Comparison of ENCODE assay signal across 19 cellular contexts in the genomic region with DNA sequence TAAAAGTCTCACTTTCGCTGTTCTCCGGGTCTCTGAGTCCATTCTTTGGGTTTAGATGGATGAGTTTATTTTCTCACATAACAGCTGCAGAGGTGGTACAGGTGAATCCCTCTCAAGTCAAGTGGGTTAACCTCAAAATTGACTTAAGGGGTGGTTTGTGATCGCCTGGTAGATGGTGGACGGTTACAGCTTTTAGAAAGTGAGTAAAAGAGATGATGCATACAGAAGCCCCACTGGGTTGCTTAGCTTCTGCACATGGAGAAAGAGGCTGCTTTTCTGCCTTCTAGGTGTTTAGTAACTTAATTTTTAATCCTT.
DNase-seq lines count a peak whose midpoint lies in the region; ATAC-seq, FAIRE-seq and TF ChIP-seq lines count a peak whose summit lies in the region.
"Had no signal": no experiment of that assay in that cellular context is flagged by ENCODE, and none has a peak within 500 bp of the region (broad histone marks: within the 10 kb centered on the region; RNA-seq: fewer than 3 reads in every experiment).

No MANE protein-coding gene starts in this region.

- H3K4me2 ChIP-seq in HepG2 (ENCODE audit: low read depth, low read length), result no peak overlapping the region

- peaks cover 86% of the 10 kb centered on the region for H3K27me3 ChIP-seq in CD8-positive, alpha-beta memory T cell (ENCODE audit: insufficient read depth, low read length, poor library complexity, severe bottlenecking)
- H3K27me3 ChIP-seq in HUES48 (ENCODE audit: control insufficient read depth, insufficient read depth, low read length) (peaks cover 97% of the 10 kb centered on the region), iPS-18a (ENCODE audit: control insufficient read depth, insufficient read depth, low read length) (peaks cover 100% of the 10 kb centered on the region), tibial artery (peaks cover 0 to 86% of the 10 kb centered on the region in 2 donors), HepG2 (ENCODE audit: control insufficient read depth in 1 of 2, insufficient read depth in 2 of 2, low read length in 2 of 2) (peaks cover 19 to 93% of the 10 kb centered on the region in 2 experiments)
- H3K27me3 ChIP-seq: SJCRH30 had no signal

- peaks cover 6% of the 10 kb centered on the region for H3K4me1 ChIP-seq in CD8-positive, alpha-beta memory T cell (ENCODE audit: insufficient read depth, low read length)
- H3K4me1 ChIP-seq in HUES48 (ENCODE audit: control insufficient read depth, insufficient read depth, low read length), result peaks cover 33% of the 10 kb centered on the region
- H3K4me1 ChIP-seq in iPS-18a (ENCODE audit: control insufficient read depth, low read depth, low read length), result peaks cover 39% of the 10 kb centered on the region
- H3K4me1 ChIP-seq in tibial artery, result no peaks in the 10 kb centered on the region
- no peaks in the 10 kb centered on the region for H3K4me1 ChIP-seq in HepG2 (ENCODE audit: insufficient read depth, low read length)
- H3K4me1 ChIP-seq: SJCRH30 had no signal

- H3K36me3 Mint-ChIP-seq in CD8-positive, alpha-beta memory T cell, result peaks cover 0 to 7% (median 4%) of the 10 kb centered on the region in 3 donors
- H3K36me3 Mint-ChIP-seq in WTC11, result peaks cover 3% of the 10 kb centered on the region; the same call in 1 of the 2 replicates

- no peak overlapping the region for H3K4me3 ChIP-seq in CD8-positive, alpha-beta memory T cell (ENCODE audit: low read length)
- H3K4me3 ChIP-seq in HUES48 (ENCODE audit: low read depth, low read length) (peak overlapping the region; percentile 59), iPS-18a (ENCODE audit: low read length) (peak overlapping the region; percentile 64), tibial artery (no peak overlapping the region), HepG2 (replicated peaks in 1 of 3; ENCODE audit: insufficient read depth in 1 of 3, low read depth in 2 of 3, low read length in 3 of 3) (no peak overlapping the region)
- H3K4me3 ChIP-seq: MG63, SJCRH30 had no signal

- H3K27ac ChIP-seq in CD8-positive, alpha-beta memory T cell (ENCODE audit: low read depth, low read length), result peak overlapping the region; percentile 6
- H3K27ac ChIP-seq in HUES48 (ENCODE audit: low read depth, low read length), result peak overlapping the region; percentile 87
- H3K27ac ChIP-seq in iPS-18a (ENCODE audit: low read length), result no peak overlapping the region
- no peak overlapping the region for H3K27ac ChIP-seq in tibial artery
- no peak overlapping the region for H3K27ac ChIP-seq in HepG2 (ENCODE audit: extremely low read length, insufficient read depth, low read length)
- H3K27ac ChIP-seq: SJCRH30 had no signal

- no peaks in the 10 kb centered on the region for H4K20me1 ChIP-seq in HepG2 (ENCODE audit: insufficient read depth, low read length)

- no peaks in the 10 kb centered on the region for H3K36me3 ChIP-seq in CD8-positive, alpha-beta memory T cell (ENCODE audit: insufficient read depth, low read length)
- H3K36me3 ChIP-seq in HUES48 (ENCODE audit: control insufficient read depth, insufficient read depth, low read length) (no peaks in the 10 kb centered on the region), iPS-18a (ENCODE audit: control insufficient read depth, low read depth, low read length) (no peaks in the 10 kb centered on the region), tibial artery (no peaks in the 10 kb centered on the region), HepG2 (replicated peaks in 1 of 2; ENCODE audit: control insufficient read depth in 1 of 2, insufficient read depth in 2 of 2, low read length in 2 of 2) (no peaks in the 10 kb centered on the region)
- H3K36me3 ChIP-seq: MG63, SJCRH30 had no signal

- peaks cover 8 to 19% (median 11%) of the 10 kb centered on the region in 3 donors for H3K4me1 Mint-ChIP-seq in CD8-positive, alpha-beta memory T cell
- H3K4me1 Mint-ChIP-seq in WTC11, result peaks cover 75% of the 10 kb centered on the region

- BruUV-seq in HepG2 (replicated peaks; lab: Mats Ljungman, UMichigan), result no TSS peak

- no peak for TF ChIP-seq POLR2A in HepG2 (IDR thresholded peaks at IDR 0.05; ENCODE audit: insufficient read depth in 1 of 2, low read depth in 2 of 2, low read length in 2 of 2)

- no peak for FAIRE-seq in HepG2 (lab: Jason Lieb, UNC)

- peaks cover 5% of the 10 kb centered on the region for H3K9me3 ChIP-seq in CD8-positive, alpha-beta memory T cell (ENCODE audit: low read length)
- H3K9me3 ChIP-seq in HUES48 (ENCODE audit: control insufficient read depth, insufficient read depth, low read length) (0 out of 2 replicates have a peak, but pooled peaks cover 4% of the 10 kb centered on the region), iPS-18a (ENCODE audit: control insufficient read depth, low read depth, low read length) (no peaks in the 10 kb centered on the region), tibial artery (no peaks in the 10 kb centered on the region), HepG2 (ENCODE audit: low read length) (no peaks in the 10 kb centered on the region)
- H3K9me3 ChIP-seq: MG63, SJCRH30 had no signal

- H3K9ac ChIP-seq in HUES48 (ENCODE audit: low read depth, low read length) (no peak overlapping the region), iPS-18a (ENCODE audit: low read length) (no peak overlapping the region), HepG2 (ENCODE audit: insufficient read depth, low read depth, low read length) (no peak overlapping the region)

- intact Hi-C loops in tibial artery (cut with DNase I; ENCODE audit: low total_unique reads), result no loop called here
- intact Hi-C loops in HepG2 (cut with micrococcal nuclease; ENCODE audit: unreplicated experiment), result no loop called here

- CTCF ChIA-PET in CD8-positive, alpha-beta memory T cell (lab: Charles Lee), result interaction anchor here (0.8 kb wide), 1 partner anchor 15 kb away, joined by 3 read pairs; no protein-coding TSS in a partner anchor
- CTCF ChIA-PET in WTC11 (lab: Charles Lee), result interaction anchor here (0.9 to 1.7 kb wide), 4 partner anchors 11 to 245 kb away, joined by 3 to 6 read pairs (median 4); no protein-coding TSS in a partner anchor
- CTCF ChIA-PET in HepG2 (lab: Yijun Ruan, JAX; ENCODE audit: low intra/inter-chr PET ratio, low total read pairs), result no interaction called here

- no peak overlapping the region for H3K4me3 Mint-ChIP-seq in CD8-positive, alpha-beta memory T cell
- H3K4me3 Mint-ChIP-seq in WTC11, result peak overlapping the region; percentile 74

- 2% methylated on average over 4 of the region's 4 CpGs for WGBS in HepG2 (ENCODE audit: low lambda C conversion rate)

- H3K27me3 Mint-ChIP-seq in CD8-positive, alpha-beta memory T cell, result peaks cover 91 to 96% of the 10 kb centered on the region in 2 donors
- H3K27me3 Mint-ChIP-seq in WTC11 (ENCODE audit: low read depth), result peaks cover 97% of the 10 kb centered on the region

- in situ Hi-C loops in HepG2 (cut with HindIII; ENCODE audit: extremely low pct_ligation_motif_present, low pct_unique_long_range_greater_than_20kb), result no loop called here

- POLR2A ChIA-PET in CD8-positive, alpha-beta memory T cell (lab: Charles Lee), result no interaction called here
- POLR2A ChIA-PET in WTC11 (lab: Charles Lee), result interaction anchor here (0.7 kb wide), 1 partner anchor 209 kb away, joined by 17 read pairs; no protein-coding TSS in a partner anchor
- POLR2A ChIA-PET in HepG2 (lab: Yijun Ruan, JAX), result no interaction called here

- peaks cover 19 to 64% (median 52%) of the 10 kb centered on the region in 5 donors for H3K9me3 Mint-ChIP-seq in CD8-positive, alpha-beta memory T cell
- H3K9me3 Mint-ChIP-seq in WTC11, result no peaks in the 10 kb centered on the region

- H3K27ac Mint-ChIP-seq in CD8-positive, alpha-beta memory T cell, result peak overlapping the region in 1 of 8 donors; percentile 68
- peak overlapping the region; percentile 90 for H3K27ac Mint-ChIP-seq in WTC11

- DNase-seq in CD8-positive, alpha-beta memory T cell, result no peak
- no peak for DNase-seq in WTC11 (ENCODE audit: low spot score)
- DNase-seq in tibial artery, result no peak
- no peak for DNase-seq in NCI-H510A (lab: John Stamatoyannopoulos, UW)
- DNase-seq in HepG2 (ENCODE audit: low spot score), result no peak
- DNase-seq: C1 segment of cervical spinal cord; DMS153; Karpas-422; MG63; NCI-H1694 treated with DMSO at 0.1 percent for 48 hours; NCI-H345; NCI-H526 treated with DMSO at 0.1 percent for 48 hours; NK-92 treated with Interleukin-12 subunit alpha and Interleukin-12 subunit beta, amount 100 ng/mL, for 24 hours; PC-3; SJCRH30 had no signal

- TF ChIP-seq CTCF in WTC11 (IDR thresholded peaks at IDR 0.05), result no peak
- TF ChIP-seq CTCF in tibial artery (IDR thresholded peaks at IDR 0.05), result no peak
- TF ChIP-seq CTCF in HepG2 (CRISPR knock-in tag; IDR thresholded peaks at IDR 0.05), result no peak

- no peaks in the 10 kb centered on the region for H3K79me2 ChIP-seq in HepG2 (ENCODE audit: insufficient read depth, low read length)

- no peak overlapping the region for H2AFZ ChIP-seq in HepG2 (ENCODE audit: low read length)

- TF ChIP-seq EP300 in HepG2 (IDR thresholded peaks at IDR 0.05; ENCODE audit: low read depth in 2 of 2, low read length in 2 of 2) (no peak), HepG2 (CRISPR knock-in tag; IDR thresholded peaks at IDR 0.05; ENCODE audit: borderline replicate concordance) (no peak)

- ATAC-seq in WTC11, result no peak
- no peak for ATAC-seq in GM21723 (IDR thresholded peaks at IDR 0.05; ENCODE audit: unreplicated experiment)
- ATAC-seq in HepG2, result no peak
- ATAC-seq: HCT116, PC-3 had no signal

- TF ChIP-seq RAD21 in HepG2 (CRISPR knock-in tag; IDR thresholded peaks at IDR 0.05), result no peak

TF ChIP-seq in WTC11, 78 proteins besides CTCF, POLR2A, EP300 and RAD21 (continues in another document):
- no peak for TF ChIP-seq CBFB (CRISPR knock-in tag; IDR thresholded peaks at IDR 0.05; ENCODE audit: low read depth)

TF ChIP-seq in HepG2, 621 proteins besides CTCF, POLR2A, EP300 and RAD21 (continues in another document):
- TF ChIP-seq ZNF530 (CRISPR knock-in tag; IDR thresholded peaks at IDR 0.05; ENCODE audit: low read depth) (no peak), HCFC1 (IDR thresholded peaks at IDR 0.05; ENCODE audit: low read depth, low read length) (no peak), CREB1 (IDR thresholded peaks at IDR 0.05) (no peak), CREB1 (CRISPR knock-in tag; IDR thresholded peaks at IDR 0.05) (no peak), ZNF121 (CRISPR knock-in tag; IDR thresholded peaks at IDR 0.05) (no peak), HHEX (CRISPR knock-in tag; IDR thresholded peaks at IDR 0.05) (no peak), ZNF101 (CRISPR knock-in tag; IDR thresholded peaks at IDR 0.05; ENCODE audit: borderline replicate concordance, low read depth) (no peak), ZSCAN21 (CRISPR knock-in tag; IDR thresholded peaks at IDR 0.05; ENCODE audit: borderline replicate concordance) (no peak)

Comparison
In these comparisons a context has a peak if more than half of its experiments do, and no peak if none do; other contexts are left out.
1. H3K27ac ChIP-seq: peak in CD8-positive, alpha-beta memory T cell (single experiment) and HUES48 (single experiment); none in iPS-18a (single experiment), tibial artery (0 of 2) and HepG2 (single experiment).
2. H3K4me3 ChIP-seq: peak in HUES48 (single experiment) and iPS-18a (single experiment); none in CD8-positive, alpha-beta memory T cell (single experiment), tibial artery (0 of 2) and HepG2 (0 of 3).